In the genomic region with DNA sequence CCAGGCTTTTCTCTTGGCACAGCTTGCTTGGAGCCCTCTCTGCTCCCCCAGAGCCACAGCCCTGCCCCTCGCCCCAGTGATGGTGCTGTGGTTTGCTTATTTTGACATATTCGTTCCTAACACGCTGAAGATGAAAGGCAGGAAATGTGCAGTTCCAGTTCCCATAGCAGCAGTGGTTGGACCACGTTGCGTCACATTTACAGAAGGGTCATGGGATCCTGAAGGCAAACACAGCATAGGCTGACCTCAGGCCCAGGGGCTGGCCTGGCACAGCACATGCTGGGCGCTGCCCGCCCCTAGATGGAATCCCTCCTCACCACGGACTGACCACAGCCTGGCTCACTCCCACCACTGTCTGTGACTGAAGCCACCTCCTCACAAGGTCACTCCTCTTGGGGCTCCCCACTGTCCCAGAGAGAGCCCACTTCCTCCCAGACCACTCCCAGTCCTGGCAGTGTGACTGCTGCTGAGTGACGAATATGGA, we compare ENCODE assay signal across 9 cellular contexts. TPM values are rescaled to one million over a fixed set of nuclear protein-coding genes. Genes with fewer than 3 reads are reported as not detected.
DNase-seq lines count a peak whose midpoint lies in the region; ATAC-seq and TF ChIP-seq lines count a peak whose summit lies in the region.
"Had no signal": no experiment of that assay in that cellular context is flagged by ENCODE, and none has a peak within 500 bp of the region (broad histone marks: within the 10 kb centered on the region; RNA-seq: fewer than 3 reads in every experiment).

No MANE protein-coding gene starts in this region.

- BruUV-seq in MCF 10A (replicated peaks; lab: Mats Ljungman, UMichigan): no TSS peak

- TF ChIP-seq CTCF in MCF 10A (IDR thresholded peaks at IDR 0.05; ENCODE audit: unreplicated experiment): no peak
- no peak for TF ChIP-seq CTCF in mucosa of descending colon (IDR thresholded peaks at IDR 0.05)

- no peaks in the 10 kb centered on the region for H3K27me3 ChIP-seq in Karpas-422 (ENCODE audit: low read length)

- DNase-seq in CMK (ENCODE audit: low read depth) (peak; percentile 39), MCF 10A (ENCODE audit: unreplicated experiment) (peak; percentile 69), mucosa of descending colon (peak; percentile 42 to 64 (median 48)), cerebellum (ENCODE audit: low spot score) (no peak), Karpas-422 (no peak)
- peak; percentile 10 for DNase-seq in activated CD4-positive, CD25-positive, alpha-beta regulatory T cell treated with anti-CD3 and anti-CD28 coated beads, Interleukin-2, amount 50 U/mL, for 16 hours (ENCODE audit: low read depth, low spot score)
- DNase-seq in stimulated activated naive B cell treated with anti-CD40 and anti-IgM and Interleukin-4, amounts not matched to agents 10 μg/mL and 1 μg/mL and 100 μg/mL, for 72 hours: peak; percentile 32

- intact Hi-C loops in MCF 10A (cut with micrococcal nuclease): no loop called here
- intact Hi-C loops in mucosa of descending colon (cut with DNase I, micrococcal nuclease): loop anchor here in 1 of 2 donors (10.0 kb wide), 1 partner anchor 206 kb away; no protein-coding TSS in a partner anchor

- H3K4me2 ChIP-seq in Karpas-422 (ENCODE audit: low read depth, low read length, poor library complexity, severe bottlenecking): no peak overlapping the region

- H2AFZ ChIP-seq in Karpas-422 (ENCODE audit: low read length): no peak overlapping the region

- H3K79me2 ChIP-seq in Karpas-422 (ENCODE audit: low read length): no peaks in the 10 kb centered on the region

- ATAC-seq in HG03159 (IDR thresholded peaks at IDR 0.05; ENCODE audit: unreplicated experiment) (peak; percentile 55), mucosa of descending colon (peak; percentile 75)
- peak; percentile 86 to 88 for ATAC-seq in stimulated activated naive B cell treated with anti-CD40 and anti-IgM and Interleukin-4, amounts not matched to agents 10 μg/mL and 1 μg/mL and 100 μg/mL, for 72 hours (replicated peaks)

- no peaks in the 10 kb centered on the region for H3K9me3 ChIP-seq in mucosa of descending colon
- H3K9me3 ChIP-seq in Karpas-422 (ENCODE audit: low read length): no peaks in the 10 kb centered on the region

- POLR2A ChIA-PET in MCF 10A (lab: Yijun Ruan, JAX): no interaction called here

- no peak overlapping the region for H3K4me3 ChIP-seq in mucosa of descending colon
- H3K4me3 ChIP-seq in Karpas-422 (ENCODE audit: low read length): no peak overlapping the region

- H3K36me3 Mint-ChIP-seq in MCF 10A (ENCODE audit: insufficient read depth, unreplicated experiment): no peaks in the 10 kb centered on the region
- H3K36me3 Mint-ChIP-seq in stimulated activated naive B cell treated with anti-CD40 and anti-IgM and Interleukin-4, amounts not matched to agents 10 μg/mL and 1 μg/mL and 100 μg/mL, for 72 hours: no peaks in the 10 kb centered on the region

- H3K27ac ChIP-seq in Karpas-422 (ENCODE audit: low read length): no peak overlapping the region

- H4K20me1 ChIP-seq in Karpas-422 (ENCODE audit: insufficient read depth, low read depth, low read length): no peaks in the 10 kb centered on the region

- H3K36me3 ChIP-seq in mucosa of descending colon (ENCODE audit: low read depth) (no peaks in the 10 kb centered on the region), Karpas-422 (ENCODE audit: insufficient read depth, low read length) (no peaks in the 10 kb centered on the region)

- no peak overlapping the region for H3K4me3 Mint-ChIP-seq in MCF 10A (ENCODE audit: unreplicated experiment)
- H3K4me3 Mint-ChIP-seq in stimulated activated naive B cell treated with anti-CD40 and anti-IgM and Interleukin-4, amounts not matched to agents 10 μg/mL and 1 μg/mL and 100 μg/mL, for 72 hours: no peak overlapping the region
- H3K4me3 Mint-ChIP-seq: nephron had no signal

- H3K4me1 Mint-ChIP-seq in MCF 10A (ENCODE audit: insufficient read depth, unreplicated experiment): peaks cover 18% of the 10 kb centered on the region
- peaks cover 8 to 16% of the 10 kb centered on the region in 2 donors for H3K4me1 Mint-ChIP-seq in stimulated activated naive B cell treated with anti-CD40 and anti-IgM and Interleukin-4, amounts not matched to agents 10 μg/mL and 1 μg/mL and 100 μg/mL, for 72 hours

- H3K27me3 Mint-ChIP-seq in MCF 10A (ENCODE audit: insufficient read depth, unreplicated experiment): no peaks in the 10 kb centered on the region
- H3K27me3 Mint-ChIP-seq in stimulated activated naive B cell treated with anti-CD40 and anti-IgM and Interleukin-4, amounts not matched to agents 10 μg/mL and 1 μg/mL and 100 μg/mL, for 72 hours: peaks cover 23 to 26% of the 10 kb centered on the region in 2 donors

- H3K9me3 Mint-ChIP-seq in MCF 10A (ENCODE audit: unreplicated experiment): no peaks in the 10 kb centered on the region
- H3K9me3 Mint-ChIP-seq in stimulated activated naive B cell treated with anti-CD40 and anti-IgM and Interleukin-4, amounts not matched to agents 10 μg/mL and 1 μg/mL and 100 μg/mL, for 72 hours: no peaks in the 10 kb centered on the region
- H3K9me3 Mint-ChIP-seq: nephron had no signal

- H3K9ac ChIP-seq in Karpas-422 (ENCODE audit: low read length): no peak overlapping the region

- H3K4me1 ChIP-seq in mucosa of descending colon (ENCODE audit: low read depth): no peaks in the 10 kb centered on the region
- H3K4me1 ChIP-seq in Karpas-422 (ENCODE audit: low read length): no peaks in the 10 kb centered on the region

- CTCF ChIA-PET in MCF 10A (lab: Yijun Ruan, JAX): interaction anchor here (1.5 kb wide), 1 partner anchor 207 kb away, joined by 8 read pairs; no protein-coding TSS in a partner anchor

- H3K9me2 ChIP-seq in Karpas-422 (replicated peaks; ENCODE audit: insufficient read depth, low read length): no peaks in the 10 kb centered on the region

- H3K27ac Mint-ChIP-seq in MCF 10A (ENCODE audit: low read depth, unreplicated experiment): no peak overlapping the region
- peak overlapping the region; percentile 88 for H3K27ac Mint-ChIP-seq in stimulated activated naive B cell treated with anti-CD40 and anti-IgM and Interleukin-4, amounts not matched to agents 10 μg/mL and 1 μg/mL and 100 μg/mL, for 72 hours

RNA-seq across cellular contexts. Expression of gene CHRNA1, which starts 14.2 kb away (rescaled TPM):
- total RNA-seq in MCF 10A (2022) (not detected in 2 replicates), mucosa of descending colon (1 to 10 TPM in 2 of 3 donors, under 1 TPM in 1; 0.76 to 2.6 (median 1.4) TPM), cerebellum (not detected)
- not detected in 2 replicates for total RNA-seq in Karpas-422 (2014; rRNA removed; shearing (Covaris generic); ENCODE audit: low replicate concordance)

Comparison
In these comparisons a context has a peak if more than half of its experiments do, and no peak if none do; other contexts are left out.
1. DNase-seq: peak in CMK (single experiment), activated CD4-positive, CD25-positive, alpha-beta regulatory T cell treated with anti-CD3 and anti-CD28 coated beads, Interleukin-2, amount 50 U/mL, for 16 hours (single experiment), MCF 10A (single experiment), mucosa of descending colon (3 of 3) and stimulated activated naive B cell treated with anti-CD40 and anti-IgM and Interleukin-4, amounts not matched to agents 10 μg/mL and 1 μg/mL and 100 μg/mL, for 72 hours (single experiment); none in cerebellum (single experiment) and Karpas-422 (single experiment).
2. Peak in every context shown above with its lines, with median percentiles within 50 percentile points of each other: ATAC-seq.